1 cellular context compared by ENCODE assay signal in the genomic region with DNA sequence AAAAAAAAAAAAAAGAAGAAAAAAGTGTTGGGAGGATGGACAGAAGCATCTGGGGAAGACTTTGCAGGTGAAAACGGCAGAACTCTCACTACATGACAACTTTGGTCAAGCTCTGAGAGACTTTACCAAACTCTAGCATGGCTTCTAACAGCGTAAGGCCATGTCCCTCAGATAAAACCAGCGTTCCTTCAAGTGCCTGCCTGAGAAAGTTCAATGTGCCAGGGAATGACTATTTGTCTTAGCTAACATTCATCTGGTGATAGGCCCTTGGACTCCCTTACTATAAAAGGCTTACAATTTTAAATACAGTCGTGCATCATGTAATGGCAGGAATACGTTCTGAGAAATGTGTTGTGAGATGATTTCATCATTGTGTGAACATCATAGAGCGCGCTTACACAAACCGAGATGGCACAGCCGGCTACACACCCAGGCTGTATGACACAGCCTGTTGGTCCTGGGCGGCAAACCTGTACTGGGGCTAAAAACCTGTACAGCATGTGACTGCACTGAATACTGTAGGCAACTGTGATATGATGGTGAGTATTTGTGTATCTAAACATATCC.
TF ChIP-seq lines count a peak whose summit lies in the region.

No MANE protein-coding gene starts in this region.

TF ChIP-seq in K562, 482 proteins besides CTCF, POLR2A, EP300 and RAD21:
- TF ChIP-seq, protein P1, sequence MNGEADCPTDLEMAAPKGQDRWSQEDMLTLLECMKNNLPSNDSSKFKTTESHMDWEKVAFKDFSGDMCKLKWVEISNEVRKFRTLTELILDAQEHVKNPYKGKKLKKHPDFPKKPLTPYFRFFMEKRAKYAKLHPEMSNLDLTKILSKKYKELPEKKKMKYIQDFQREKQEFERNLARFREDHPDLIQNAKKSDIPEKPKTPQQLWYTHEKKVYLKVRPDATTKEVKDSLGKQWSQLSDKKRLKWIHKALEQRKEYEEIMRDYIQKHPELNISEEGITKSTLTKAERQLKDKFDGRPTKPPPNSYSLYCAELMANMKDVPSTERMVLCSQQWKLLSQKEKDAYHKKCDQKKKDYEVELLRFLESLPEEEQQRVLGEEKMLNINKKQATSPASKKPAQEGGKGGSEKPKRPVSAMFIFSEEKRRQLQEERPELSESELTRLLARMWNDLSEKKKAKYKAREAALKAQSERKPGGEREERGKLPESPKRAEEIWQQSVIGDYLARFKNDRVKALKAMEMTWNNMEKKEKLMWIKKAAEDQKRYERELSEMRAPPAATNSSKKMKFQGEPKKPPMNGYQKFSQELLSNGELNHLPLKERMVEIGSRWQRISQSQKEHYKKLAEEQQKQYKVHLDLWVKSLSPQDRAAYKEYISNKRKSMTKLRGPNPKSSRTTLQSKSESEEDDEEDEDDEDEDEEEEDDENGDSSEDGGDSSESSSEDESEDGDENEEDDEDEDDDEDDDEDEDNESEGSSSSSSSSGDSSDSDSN (IDR thresholded peaks at IDR 0.05; ENCODE audit: borderline replicate concordance in 1 of 2, low read depth in 2 of 2, low read length in 2 of 2) = no peak
- no peak for TF ChIP-seq NFRKB (IDR thresholded peaks at IDR 0.05; ENCODE audit: low read depth)
- TF ChIP-seq, protein P2, sequence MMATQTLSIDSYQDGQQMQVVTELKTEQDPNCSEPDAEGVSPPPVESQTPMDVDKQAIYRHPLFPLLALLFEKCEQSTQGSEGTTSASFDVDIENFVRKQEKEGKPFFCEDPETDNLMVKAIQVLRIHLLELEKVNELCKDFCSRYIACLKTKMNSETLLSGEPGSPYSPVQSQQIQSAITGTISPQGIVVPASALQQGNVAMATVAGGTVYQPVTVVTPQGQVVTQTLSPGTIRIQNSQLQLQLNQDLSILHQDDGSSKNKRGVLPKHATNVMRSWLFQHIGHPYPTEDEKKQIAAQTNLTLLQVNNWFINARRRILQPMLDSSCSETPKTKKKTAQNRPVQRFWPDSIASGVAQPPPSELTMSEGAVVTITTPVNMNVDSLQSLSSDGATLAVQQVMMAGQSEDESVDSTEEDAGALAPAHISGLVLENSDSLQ (IDR thresholded peaks at IDR 0.05) = no peak
- TF ChIP-seq, protein P3, sequence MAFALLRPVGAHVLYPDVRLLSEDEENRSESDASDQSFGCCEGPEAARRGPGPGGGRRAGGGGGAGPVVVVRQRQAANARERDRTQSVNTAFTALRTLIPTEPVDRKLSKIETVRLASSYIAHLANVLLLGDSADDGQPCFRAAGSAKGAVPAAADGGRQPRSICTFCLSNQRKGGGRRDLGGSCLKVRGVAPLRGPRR (CRISPR knock-in tag; IDR thresholded peaks at IDR 0.05) = no peak
- no peak for TF ChIP-seq CSDE1 (IDR thresholded peaks at IDR 0.05)
